8 cellular contexts compared by ENCODE assay signal in the genomic region with DNA sequence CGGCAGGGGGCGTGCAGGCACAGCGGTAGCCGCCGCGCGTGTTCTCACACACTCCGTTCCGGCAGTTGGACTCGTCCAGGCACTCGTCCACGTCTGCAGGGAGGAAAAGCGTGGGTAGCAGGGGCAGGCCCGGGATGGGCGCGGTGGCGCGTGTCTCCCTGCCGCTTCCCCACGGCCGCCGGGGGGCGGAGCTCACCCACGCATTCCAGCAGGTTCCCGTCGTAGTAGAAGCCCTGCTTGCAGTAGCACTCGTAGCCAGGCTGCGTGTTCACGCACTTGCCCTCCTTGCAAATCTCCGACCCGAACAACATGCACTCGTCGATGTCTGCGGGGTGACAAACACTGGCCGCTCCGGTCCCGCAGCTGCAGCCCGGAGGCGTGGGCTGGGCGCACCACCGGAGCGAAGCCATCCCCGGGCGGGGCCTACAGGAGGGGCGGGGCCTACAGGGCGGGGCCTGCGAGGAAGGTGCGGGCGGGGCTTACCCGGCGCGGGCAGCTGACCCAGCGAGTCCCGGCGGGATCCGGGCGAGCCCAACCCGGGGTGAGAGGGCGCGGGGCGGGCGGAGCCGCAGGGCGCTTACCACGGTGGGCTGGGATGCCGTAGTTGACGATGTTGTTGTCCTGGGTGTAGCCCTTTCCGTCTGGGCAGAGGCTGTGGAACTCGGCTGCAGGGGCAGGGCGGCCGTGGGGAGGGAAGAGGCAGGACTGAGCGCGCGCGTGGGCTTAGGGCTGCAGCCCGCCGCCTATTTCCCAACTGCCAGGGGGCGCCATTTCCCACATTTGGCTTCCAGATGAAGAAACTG. TPM values are rescaled to one million over a fixed set of nuclear protein-coding genes. Genes with fewer than 3 reads are reported as not detected.
A peak's percentile ranks its signal among the peaks of the same experiment; 100 is the strongest.
DNase-seq lines count a peak whose midpoint lies in the region; ATAC-seq and TF ChIP-seq lines count a peak whose summit lies in the region.

No MANE protein-coding gene starts in this region.

- peaks cover 0 to 43% (median 28%) of the 10 kb centered on the region in 11 experiments; a peak in 17 of 22 replicates for H4K20me1 ChIP-seq in BLaER1 treated with 17β-estradiol and CSF1 and Interleukin-3, amounts not matched to agents 10 nM and 100 nM

- no peaks in the 10 kb centered on the region for H3K9me3 Mint-ChIP-seq in endothelial cell (ENCODE audit: unreplicated experiment)

- peak overlapping the region; percentile 58 to 94 (median 73); a peak in 21 of 22 replicates for H3K27ac ChIP-seq in BLaER1 treated with 17β-estradiol and CSF1 and Interleukin-3, amounts not matched to agents 10 nM and 100 nM

- peaks cover 18 to 58% (median 39%) of the 10 kb centered on the region in 11 experiments for H3K36me3 ChIP-seq in BLaER1 treated with 17β-estradiol and CSF1 and Interleukin-3, amounts not matched to agents 10 nM and 100 nM

- H3K4me1 Mint-ChIP-seq in endothelial cell (ENCODE audit: unreplicated experiment): peaks cover 2% of the 10 kb centered on the region

- H3K36me3 Mint-ChIP-seq in endothelial cell (ENCODE audit: low read depth, unreplicated experiment): peaks cover 17% of the 10 kb centered on the region

- peaks cover 54 to 85% (median 74%) of the 10 kb centered on the region in 10 experiments for H3K4me1 ChIP-seq in BLaER1 treated with 17β-estradiol and CSF1 and Interleukin-3, amounts not matched to agents 10 nM and 100 nM

- DNase-seq in NOMO-1 treated with DMSO at 0.1 percent for 48 hours (lab: John Stamatoyannopoulos, UW; ENCODE audit: unreplicated experiment): peak; percentile 90
- peak; percentile 67 for DNase-seq in activated CD8-positive, alpha-beta memory T cell treated with anti-CD3 and anti-CD28 coated beads, Interleukin-2, amount 50 U/mL, for 24 hours (ENCODE audit: extremely low read depth)
- peak; percentile 88 for DNase-seq in endothelial cell (ENCODE audit: low spot score)
- DNase-seq in middle frontal gyrus (ENCODE audit: extremely low spot score, low spot score): peak; percentile 79
- peak; percentile 79 to 85 for DNase-seq in stimulated activated CD8-positive, alpha-beta memory T cell treated with anti-CD3 and anti-CD28 coated beads, Interleukin-2, amount 100 ng/mL, for 48 hours (ENCODE audit: low read depth in 2 of 2)

- peaks cover 29% of the 10 kb centered on the region for H3K27me3 Mint-ChIP-seq in endothelial cell (ENCODE audit: unreplicated experiment)

- peak overlapping the region; percentile 83 for H3K4me3 Mint-ChIP-seq in endothelial cell (ENCODE audit: unreplicated experiment)

- ATAC-seq in HG03342 (IDR thresholded peaks at IDR 0.05; ENCODE audit: unreplicated experiment): peak; percentile 69

- no peaks in the 10 kb centered on the region for H3K27me3 ChIP-seq in BLaER1 treated with 17β-estradiol and CSF1 and Interleukin-3, amounts not matched to agents 10 nM and 100 nM

- H3K4me2 ChIP-seq in BLaER1 treated with 17β-estradiol and CSF1 and Interleukin-3, amounts not matched to agents 10 nM and 100 nM: peak overlapping the region; percentile 91 to 100 (median 97)

- peak overlapping the region; percentile 66 to 93 (median 83) for H3K9ac ChIP-seq in BLaER1 treated with 17β-estradiol and CSF1 and Interleukin-3, amounts not matched to agents 10 nM and 100 nM

- H3K4me3 ChIP-seq in BLaER1 treated with 17β-estradiol and CSF1 and Interleukin-3, amounts not matched to agents 10 nM and 100 nM: peak overlapping the region; percentile 49 to 75 (median 64)

- no peaks in the 10 kb centered on the region for H3K9me3 ChIP-seq in BLaER1 treated with 17β-estradiol and CSF1 and Interleukin-3, amounts not matched to agents 10 nM and 100 nM (replicated peaks in 1 of 11)

- H3K27ac Mint-ChIP-seq in endothelial cell (ENCODE audit: unreplicated experiment): no peak overlapping the region

- TF ChIP-seq POLR2A in GM19099 (IDR thresholded peaks at IDR 0.05; ENCODE audit: extremely low read depth, insufficient read length, low read depth): peak; percentile 63

- TF ChIP-seq CTCF in endothelial cell (IDR thresholded peaks at IDR 0.05; ENCODE audit: unreplicated experiment): peak; percentile 88

RNA-seq across cellular contexts. Expression of a gene that starts 15.6 kb away (rescaled TPM):
- total RNA-seq in endothelial cell (ENCODE audit: unreplicated experiment): 99.1 TPM

RNA-seq across cellular contexts. Expression of a gene that starts 17.7 kb away (rescaled TPM):
- total RNA-seq in endothelial cell (ENCODE audit: unreplicated experiment): 1.7 TPM

RNA-seq across cellular contexts. Expression of a gene that starts 29.8 kb away (rescaled TPM):
- total RNA-seq in endothelial cell (ENCODE audit: unreplicated experiment): 37.4 TPM

RNA-seq across cellular contexts. Expression of a gene that starts 31.8 kb away (rescaled TPM):
- total RNA-seq in endothelial cell (ENCODE audit: unreplicated experiment): 44.7 TPM

RNA-seq across cellular contexts. Expression of a gene that starts 35.4 kb away (rescaled TPM):
- 4.7 TPM for total RNA-seq in endothelial cell (ENCODE audit: unreplicated experiment)

Comparison
In these comparisons a context has a peak if more than half of its experiments do, and no peak if none do; other contexts are left out.
1. Peak in every context shown above with its lines: DNase-seq, ATAC-seq, H3K4me3 ChIP-seq and H3K27ac ChIP-seq.